ENCODE assay signal across 21 cellular contexts in the genomic region with DNA sequence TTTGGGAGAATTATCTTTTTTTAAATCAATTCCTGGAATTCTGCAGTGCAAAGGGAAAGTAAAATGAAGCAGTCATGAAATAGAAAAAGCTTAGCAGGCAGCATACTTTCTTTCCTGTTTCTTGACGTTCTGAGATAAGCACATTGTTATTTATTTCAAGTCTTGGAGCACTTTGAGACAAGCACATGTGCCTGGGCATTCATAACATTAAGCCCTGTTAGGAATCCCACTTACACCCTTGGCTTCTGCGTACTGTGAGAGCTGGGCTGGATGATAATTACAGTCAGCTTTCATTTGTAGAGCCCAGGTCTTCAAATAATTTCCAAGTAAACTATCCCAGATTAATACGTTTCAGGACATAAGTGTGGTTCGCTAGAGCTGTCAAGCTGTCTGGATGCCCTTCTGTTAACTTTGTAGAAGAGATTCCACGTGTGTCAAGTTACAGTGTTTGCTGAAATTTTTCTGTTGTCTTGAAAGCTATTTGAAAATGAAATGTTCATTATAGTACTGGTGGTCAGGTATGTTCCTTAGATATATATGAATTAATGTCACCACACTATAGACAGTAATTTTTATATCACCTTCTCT.
"Had no signal": no experiment of that assay in that cellular context is flagged by ENCODE, and none has a peak within 500 bp of the region (broad histone marks: within the 10 kb centered on the region; RNA-seq: fewer than 3 reads in every experiment).

No MANE protein-coding gene starts in this region.

- H3K36me3 Mint-ChIP-seq: natural killer cell had no signal

- H3K27ac ChIP-seq: dorsolateral prefrontal cortex, esophagus muscularis mucosa, left lung, transverse colon, vagina had no signal

- H3K27ac Mint-ChIP-seq: activated naive CD4-positive, alpha-beta T cell treated with anti-CD3 and anti-CD28 coated beads, Interleukin-2, amount 10 ng/mL, durations not matched to agents 7 days and 5 days; natural killer cell; T-helper 1 cell treated with Interleukin-12 subunit alpha and Interleukin-12 subunit beta and Interleukin-4 antibody, amounts not matched to agents 30 μg/mL and 1 μg/mL, for 36 hours had no signal

- FAIRE-seq: astrocyte, kidney had no signal

- H3K4me1 ChIP-seq: esophagus muscularis mucosa, transverse colon, vagina had no signal

- H3K4me3 ChIP-seq: dorsolateral prefrontal cortex, esophagus muscularis mucosa, left lung, transverse colon, vagina had no signal

- H3K9me3 ChIP-seq: esophagus muscularis mucosa, left lung, transverse colon, vagina had no signal

- DNase-seq: activated CD4-positive, alpha-beta T cell treated with anti-CD3 and anti-CD28 coated beads, Interleukin-2, amount 50 U/mL, for 4 hours; activated CD8-positive, alpha-beta memory T cell treated with anti-CD3 and anti-CD28 coated beads, Interleukin-2, amount 50 U/mL, for 48 hours; activated naive CD4-positive, alpha-beta T cell treated with anti-CD3 and anti-CD28 coated beads, Interleukin-2, amount 10 ng/mL, durations not matched to agents 7 days and 5 days; dorsolateral prefrontal cortex; foreskin keratinocyte; glutamatergic neuron; hypothalamus; kidney; left lung; mammary epithelial cell; natural killer cell; posterior cingulate gyrus; stimulated activated CD4-positive, alpha-beta T cell treated with anti-CD3 and anti-CD28 coated beads, Interleukin-15, amount 100 ng/mL, for 24 hours; stimulated activated CD4-positive, alpha-beta T cell treated with anti-CD3 and anti-CD28 coated beads, Interleukin-4, amount 100 ng/mL, for 1 hour; stimulated activated naive CD4-positive, alpha-beta T cell treated with Interleukin-2 at 50 U/mL for 16 hours; transverse colon had no signal

- H3K27me3 Mint-ChIP-seq: activated naive CD4-positive, alpha-beta T cell treated with anti-CD3 and anti-CD28 coated beads, Interleukin-2, amount 10 ng/mL, durations not matched to agents 7 days and 5 days had no signal

- H3K36me3 ChIP-seq: esophagus muscularis mucosa, left lung, transverse colon, vagina had no signal

- H3K4me3 Mint-ChIP-seq: activated naive CD4-positive, alpha-beta T cell treated with anti-CD3 and anti-CD28 coated beads, Interleukin-2, amount 10 ng/mL, durations not matched to agents 7 days and 5 days; natural killer cell; T-helper 1 cell treated with Interleukin-12 subunit alpha and Interleukin-12 subunit beta and Interleukin-4 antibody, amounts not matched to agents 30 μg/mL and 1 μg/mL, for 36 hours had no signal

- H3K9me3 Mint-ChIP-seq: activated naive CD4-positive, alpha-beta T cell treated with anti-CD3 and anti-CD28 coated beads, Interleukin-2, amount 10 ng/mL, durations not matched to agents 7 days and 5 days; natural killer cell; T-helper 1 cell treated with Interleukin-12 subunit alpha and Interleukin-12 subunit beta and Interleukin-4 antibody, amounts not matched to agents 30 μg/mL and 1 μg/mL, for 36 hours had no signal

- ATAC-seq: activated CD4-positive, CD25-positive, alpha-beta regulatory T cell treated with anti-CD3 and anti-CD28 coated beads, Interleukin-2, amount 50 U/mL, for 24 hours; foreskin keratinocyte; left lung; natural killer cell had no signal

- H3K27me3 ChIP-seq: dorsolateral prefrontal cortex, esophagus muscularis mucosa, foreskin keratinocyte, left lung, transverse colon, vagina had no signal
